ENCODE assay signal across 17 cellular contexts in the genomic region with DNA sequence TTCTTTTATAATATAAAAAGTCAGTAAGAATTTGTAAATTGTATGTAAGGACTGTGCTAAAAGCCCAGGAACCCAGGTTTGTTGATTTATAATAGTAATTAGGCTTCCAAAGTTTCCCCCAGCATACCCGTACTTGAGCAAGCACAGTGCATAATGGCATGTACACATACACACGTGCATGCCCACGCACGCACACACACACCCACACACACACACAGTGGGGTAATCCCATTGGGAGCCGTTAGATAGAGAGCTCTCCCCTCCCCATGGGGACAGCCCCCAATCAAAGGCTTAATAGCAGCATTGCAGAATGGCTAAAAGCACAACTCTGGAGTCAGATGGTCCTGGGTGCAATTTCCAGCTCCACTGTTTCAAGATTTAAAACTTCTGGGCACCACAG.
DNase-seq lines count a peak whose midpoint lies in the region; ATAC-seq and TF ChIP-seq lines count a peak whose summit lies in the region.
"Had no signal": no experiment of that assay in that cellular context is flagged by ENCODE, and none has a peak within 500 bp of the region (broad histone marks: within the 10 kb centered on the region; RNA-seq: fewer than 3 reads in every experiment).

No MANE protein-coding gene starts in this region.

- peaks cover 42% of the 10 kb centered on the region for H3K4me1 ChIP-seq in BLaER1
- H3K4me1 ChIP-seq in HEK293 (ENCODE audit: control insufficient read depth, insufficient read depth, low read length): no peaks in the 10 kb centered on the region
- no peaks in the 10 kb centered on the region; the same call in 1 of the 2 replicates for H3K4me1 ChIP-seq in PC-3 (ENCODE audit: insufficient read depth, low read length)
- H3K4me1 ChIP-seq: Caco-2 had no signal

- H2AFZ ChIP-seq in neural cell (ENCODE audit: low read depth, low read length): no peak overlapping the region
- H2AFZ ChIP-seq in PC-3 (ENCODE audit: low read length): no peak overlapping the region

- H4K20me1 ChIP-seq in BLaER1 (no peaks in the 10 kb centered on the region), neural cell (ENCODE audit: insufficient read depth) (no peaks in the 10 kb centered on the region), PC-3 (ENCODE audit: low read length) (no peaks in the 10 kb centered on the region)

- BruUV-seq in PC-3 (replicated peaks; lab: Mats Ljungman, UMichigan): no TSS peak

- H3K9me3 ChIP-seq in BLaER1 (peaks cover 5% of the 10 kb centered on the region), HEK293 (ENCODE audit: control insufficient read depth, insufficient read depth, low read depth, low read length) (no peaks in the 10 kb centered on the region), neural cell (ENCODE audit: low read length) (no peaks in the 10 kb centered on the region), PC-3 (ENCODE audit: low read length) (no peaks in the 10 kb centered on the region)
- H3K9me3 ChIP-seq: A549, Caco-2 had no signal

- DNase-seq in NCI-H82 (lab: John Stamatoyannopoulos, UW) (peak; percentile 16), NCI-H82 treated with DMSO at 0.1 percent for 48 hours (lab: John Stamatoyannopoulos, UW; ENCODE audit: unreplicated experiment) (no peak), dedifferentiated amniotic fluid mesenchymal stem cell (ENCODE audit: extremely low spot score) (no peak), PC-3 (no peak)
- DNase-seq: AML-193; Caco-2; Calu3; CD4-positive, alpha-beta T cell; CD8-positive, alpha-beta T cell; DMS79 treated with DMSO at 0.1 percent for 48 hours; GF-D8 had no signal

- no peaks in the 10 kb centered on the region for H3K27me3 ChIP-seq in BLaER1
- no peaks in the 10 kb centered on the region for H3K27me3 ChIP-seq in neural cell (ENCODE audit: insufficient read depth, low read depth, low read length)
- no peaks in the 10 kb centered on the region for H3K27me3 ChIP-seq in PC-3 (ENCODE audit: low read length)

- H3K27ac ChIP-seq in BLaER1 (no peak overlapping the region), HEK293 (ENCODE audit: extremely low read depth, low read depth, low read length) (no peak overlapping the region), neural cell (ENCODE audit: low read length) (peak overlapping the region; percentile 56), PC-3 (ENCODE audit: low read length) (no peak overlapping the region)
- H3K27ac ChIP-seq: 22Rv1, A549, C4-2B had no signal

- H3F3A ChIP-seq in neural cell (ENCODE audit: insufficient read depth, low read length, poor library complexity, severe bottlenecking) (no peaks in the 10 kb centered on the region), PC-3 (ENCODE audit: low read length, unreplicated experiment) (no peaks in the 10 kb centered on the region)

- intact Hi-C loops in PC-3 (cut with micrococcal nuclease): no loop called here

- TF ChIP-seq RAD21 in neural cell (conservative IDR thresholded peaks at IDR 0.05): no peak

- TF ChIP-seq EP300 in neural cell (conservative IDR thresholded peaks at IDR 0.05; ENCODE audit: poor library complexity, severe bottlenecking): no peak

- ATAC-seq in PC-3: no peak
- ATAC-seq: A549; CD8-positive, alpha-beta T cell had no signal

- no peaks in the 10 kb centered on the region for H3K9me2 ChIP-seq in neural cell (ENCODE audit: insufficient read depth, low read length)
- H3K9me2 ChIP-seq in PC-3 (replicated peaks; ENCODE audit: low read length): no peaks in the 10 kb centered on the region

- POLR2A ChIA-PET in HEK293 (lab: Yijun Ruan, JAX): no interaction called here
- POLR2A ChIA-PET in PC-3 (lab: Charles Lee; ENCODE audit: unreplicated experiment): no interaction called here

- H3K4me2 ChIP-seq in BLaER1 (peak overlapping the region; percentile 52), neural cell (ENCODE audit: low read length) (no peak overlapping the region), PC-3 (ENCODE audit: low read length) (no peak overlapping the region)
- H3K4me2 ChIP-seq: A549 had no signal

- CTCF ChIA-PET in HEK293 (lab: Yijun Ruan, JAX) (interaction anchor here (0.5 kb wide), 1 partner anchor 20 kb away, joined by 3 read pairs; no protein-coding TSS in a partner anchor), PC-3 (lab: Charles Lee) (no interaction called here)

- no peaks in the 10 kb centered on the region for H3K79me2 ChIP-seq in neural cell (replicated peaks; ENCODE audit: insufficient read depth, low read length)
- no peaks in the 10 kb centered on the region for H3K79me2 ChIP-seq in PC-3 (ENCODE audit: low read length)

- H3K4me3 ChIP-seq in BLaER1 (no peak overlapping the region), HEK293 (ENCODE audit: low read depth, low read length) (no peak overlapping the region), neural cell (ENCODE audit: low read length) (no peak overlapping the region), PC-3 (ENCODE audit: low read length) (no peak overlapping the region)
- H3K4me3 ChIP-seq: A549 had no signal

- no peak overlapping the region for H3K9ac ChIP-seq in BLaER1
- peak overlapping the region; percentile 47 for H3K9ac ChIP-seq in neural cell (ENCODE audit: low read length)
- no peak overlapping the region for H3K9ac ChIP-seq in PC-3 (ENCODE audit: low read length)

- H3K36me3 ChIP-seq in BLaER1 (no peaks in the 10 kb centered on the region), HEK293 (ENCODE audit: control insufficient read depth in 2 of 2, insufficient read depth in 1 of 2, low read length in 2 of 2) (no peaks in the 10 kb centered on the region), neural cell (ENCODE audit: insufficient read depth, low read length) (no peaks in the 10 kb centered on the region), PC-3 (ENCODE audit: low read depth, low read length) (no peaks in the 10 kb centered on the region)

- no peak for TF ChIP-seq CTCF in HEK293 (tag by site-specific recombination; IDR thresholded peaks at IDR 0.05)
- TF ChIP-seq CTCF in neural cell (IDR thresholded peaks at IDR 0.05; ENCODE audit: poor library complexity, severe bottlenecking): no peak
- no peak for TF ChIP-seq CTCF in PC-3 (conservative IDR thresholded peaks at IDR 0.05; ENCODE audit: low read depth, low read length)

TF ChIP-seq in HEK293, 187 proteins besides CTCF, POLR2A, EP300 and RAD21:
- no peak for TF ChIP-seq ZNF585B (tag by site-specific recombination; IDR thresholded peaks at IDR 0.05)
- no peak for TF ChIP-seq ZBTB7A (tag by site-specific recombination; IDR thresholded peaks at IDR 0.05; ENCODE audit: low read depth)
- no peak for TF ChIP-seq MZF1 (tag by site-specific recombination; IDR thresholded peaks at IDR 0.05; ENCODE audit: borderline replicate concordance)
- peak; percentile 61 for TF ChIP-seq ZFHX2 (tag by site-specific recombination; conservative IDR thresholded peaks at IDR 0.05)

TF ChIP-seq in neural cell, 6 proteins besides CTCF, POLR2A, EP300 and RAD21:
- TF ChIP-seq SMC3 (conservative IDR thresholded peaks at IDR 0.05; ENCODE audit: poor library complexity) (no peak), POLR2AphosphoS5 (IDR thresholded peaks at IDR 0.05) (no peak), TAF1 (IDR thresholded peaks at IDR 0.05; ENCODE audit: low read depth) (no peak), MXI1 (conservative IDR thresholded peaks at IDR 0.05; ENCODE audit: poor library complexity, severe bottlenecking) (no peak), EZH2 (IDR thresholded peaks at IDR 0.05; ENCODE audit: borderline replicate concordance, insufficient read depth, low read length, poor library complexity, severe bottlenecking) (no peak)
- TF ChIP-seq, protein P1, sequence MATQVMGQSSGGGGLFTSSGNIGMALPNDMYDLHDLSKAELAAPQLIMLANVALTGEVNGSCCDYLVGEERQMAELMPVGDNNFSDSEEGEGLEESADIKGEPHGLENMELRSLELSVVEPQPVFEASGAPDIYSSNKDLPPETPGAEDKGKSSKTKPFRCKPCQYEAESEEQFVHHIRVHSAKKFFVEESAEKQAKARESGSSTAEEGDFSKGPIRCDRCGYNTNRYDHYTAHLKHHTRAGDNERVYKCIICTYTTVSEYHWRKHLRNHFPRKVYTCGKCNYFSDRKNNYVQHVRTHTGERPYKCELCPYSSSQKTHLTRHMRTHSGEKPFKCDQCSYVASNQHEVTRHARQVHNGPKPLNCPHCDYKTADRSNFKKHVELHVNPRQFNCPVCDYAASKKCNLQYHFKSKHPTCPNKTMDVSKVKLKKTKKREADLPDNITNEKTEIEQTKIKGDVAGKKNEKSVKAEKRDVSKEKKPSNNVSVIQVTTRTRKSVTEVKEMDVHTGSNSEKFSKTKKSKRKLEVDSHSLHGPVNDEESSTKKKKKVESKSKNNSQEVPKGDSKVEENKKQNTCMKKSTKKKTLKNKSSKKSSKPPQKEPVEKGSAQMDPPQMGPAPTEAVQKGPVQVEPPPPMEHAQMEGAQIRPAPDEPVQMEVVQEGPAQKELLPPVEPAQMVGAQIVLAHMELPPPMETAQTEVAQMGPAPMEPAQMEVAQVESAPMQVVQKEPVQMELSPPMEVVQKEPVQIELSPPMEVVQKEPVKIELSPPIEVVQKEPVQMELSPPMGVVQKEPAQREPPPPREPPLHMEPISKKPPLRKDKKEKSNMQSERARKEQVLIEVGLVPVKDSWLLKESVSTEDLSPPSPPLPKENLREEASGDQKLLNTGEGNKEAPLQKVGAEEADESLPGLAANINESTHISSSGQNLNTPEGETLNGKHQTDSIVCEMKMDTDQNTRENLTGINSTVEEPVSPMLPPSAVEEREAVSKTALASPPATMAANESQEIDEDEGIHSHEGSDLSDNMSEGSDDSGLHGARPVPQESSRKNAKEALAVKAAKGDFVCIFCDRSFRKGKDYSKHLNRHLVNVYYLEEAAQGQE (IDR thresholded peaks at IDR 0.05; ENCODE audit: borderline replicate concordance): no peak
